In genomic region chr10:86024555-86025001, GRCh38 we compare ENCODE assay signal across 1 cellular context.
TF ChIP-seq lines count a peak whose summit lies in the region.

No MANE protein-coding gene starts in this region.

TF ChIP-seq in K562, 482 proteins besides CTCF, POLR2A, EP300 and RAD21 (continued from another document):
- 0 out of 2 replicates have a peak, but pooled peaks have one; percentile 33 for TF ChIP-seq ARID1B (IDR thresholded peaks at IDR 0.05)
- no peak for TF ChIP-seq CBX8 (IDR thresholded peaks at IDR 0.05; ENCODE audit: borderline replicate concordance, extremely low read depth, low read depth, low read length, poor library complexity, severe bottlenecking)
- TF ChIP-seq ERF (CRISPR knock-in tag; IDR thresholded peaks at IDR 0.05) = no peak
- peak; percentile 53; the same call in 1 of the 2 replicates for TF ChIP-seq GATAD2A (IDR thresholded peaks at IDR 0.05)
